ENCODE assay signal across 1 cellular context in the genomic region with DNA sequence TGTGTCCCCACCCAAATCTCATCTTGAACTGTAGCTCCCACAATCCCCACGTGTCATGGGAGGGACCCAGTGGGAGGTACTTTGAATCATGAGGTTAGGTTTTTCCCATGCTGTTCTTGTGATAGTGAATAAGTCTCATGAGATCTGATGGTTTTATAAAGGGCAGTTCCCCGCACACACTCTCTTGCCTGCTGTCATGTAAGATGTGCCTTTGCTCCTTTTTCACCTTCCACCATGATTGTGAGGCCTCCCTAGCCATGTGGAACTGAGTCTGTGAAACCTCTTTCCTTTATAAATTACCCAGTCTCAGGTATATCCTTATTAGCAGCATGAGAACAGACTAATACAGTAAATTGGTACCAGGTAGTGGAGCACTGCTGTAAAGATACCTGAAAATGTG.
TF ChIP-seq lines count a peak whose summit lies in the region.

No MANE protein-coding gene starts in this region.

TF ChIP-seq in K562, 482 proteins besides CTCF, POLR2A, EP300 and RAD21:
- peak; percentile 92 for TF ChIP-seq ZNF431 (CRISPR knock-in tag; IDR thresholded peaks at IDR 0.05)
